Comparison of ENCODE assay signal across 16 cellular contexts in genomic region chr6:133985970-133986369, GRCh38.
"Had no signal": no experiment of that assay in that cellular context is flagged by ENCODE, and none has a peak within 500 bp of the region (broad histone marks: within the 10 kb centered on the region; RNA-seq: fewer than 3 reads in every experiment).

No MANE protein-coding gene starts in this region.

- H3K4me1 ChIP-seq: parathyroid adenoma had no signal

- H3K4me3 Mint-ChIP-seq: activated naive CD4-positive, alpha-beta T cell treated with anti-CD3 and anti-CD28 coated beads for 36 hours; activated T-helper 1 cell treated with anti-CD3 and anti-CD28 coated beads, Interleukin-12 subunit alpha, Interleukin-12 subunit beta, Interleukin-2, Interleukin-4 antibody, amounts not matched to agents 30 ng/mL and 10 ng/mL and 1 ng/mL, durations not matched to agents 14 hours and 24 hours and 36 hours; naive B cell had no signal

- H3K27ac ChIP-seq: dorsolateral prefrontal cortex, heart left ventricle, parathyroid adenoma, vagina had no signal

- H2AFZ ChIP-seq: parathyroid adenoma had no signal

- H3K79me2 ChIP-seq: parathyroid adenoma had no signal

- DNase-seq: activated CD4-positive, alpha-beta T cell treated with anti-CD3 and anti-CD28 coated beads for 48 hours; activated naive CD4-positive, alpha-beta T cell treated with anti-CD3 and anti-CD28 coated beads for 36 hours; anterior cingulate cortex; dorsolateral prefrontal cortex; heart left ventricle; naive B cell; stimulated activated CD4-positive, alpha-beta T cell treated with anti-CD3 and anti-CD28 coated beads, Interleukin-15, amount 100 ng/mL, for 24 hours; stimulated activated CD4-positive, alpha-beta T cell treated with anti-CD3 and anti-CD28 coated beads, Interleukin-4, amount 100 ng/mL, for 24 hours; T1000 had no signal

- H3K27me3 ChIP-seq: dorsolateral prefrontal cortex, heart left ventricle, vagina had no signal

- FAIRE-seq: bronchial epithelial cell, endometrium, frontal cortex, islet of Langerhans had no signal

- H3K27me3 Mint-ChIP-seq: naive B cell had no signal

- H3K9me3 ChIP-seq: heart left ventricle, vagina had no signal

- H3K9me3 Mint-ChIP-seq: activated naive CD4-positive, alpha-beta T cell treated with anti-CD3 and anti-CD28 coated beads for 36 hours; activated T-helper 1 cell treated with anti-CD3 and anti-CD28 coated beads, Interleukin-12 subunit alpha, Interleukin-12 subunit beta, Interleukin-2, Interleukin-4 antibody, amounts not matched to agents 30 ng/mL and 10 ng/mL and 1 ng/mL, durations not matched to agents 14 hours and 24 hours and 36 hours; naive B cell had no signal

- H3K4me3 ChIP-seq: dorsolateral prefrontal cortex, heart left ventricle, vagina had no signal

- H3K9ac ChIP-seq: parathyroid adenoma had no signal

- H3K27ac Mint-ChIP-seq: activated naive CD4-positive, alpha-beta T cell treated with anti-CD3 and anti-CD28 coated beads for 36 hours; activated T-helper 1 cell treated with anti-CD3 and anti-CD28 coated beads, Interleukin-12 subunit alpha, Interleukin-12 subunit beta, Interleukin-2, Interleukin-4 antibody, amounts not matched to agents 30 ng/mL and 10 ng/mL and 1 ng/mL, durations not matched to agents 14 hours and 24 hours and 36 hours had no signal

- ATAC-seq: heart left ventricle had no signal
